ENCODE assay signal across 1 cellular context in genomic region chr6:155085582-155086253, GRCh38.
TF ChIP-seq lines count a peak whose summit lies in the region.

No MANE protein-coding gene starts in this region.

TF ChIP-seq in WTC11, 78 proteins besides CTCF, POLR2A, EP300 and RAD21 (continued from another document):
- TF ChIP-seq FOXP4 (CRISPR knock-in tag; IDR thresholded peaks at IDR 0.05) (no peak), NFYB (CRISPR knock-in tag; conservative IDR thresholded peaks at IDR 0.05; ENCODE audit: low read depth) (no peak), ESRRA (CRISPR knock-in tag; IDR thresholded peaks at IDR 0.05; ENCODE audit: borderline replicate concordance) (no peak), NFE2L1 (CRISPR knock-in tag; IDR thresholded peaks at IDR 0.05) (no peak)
